13 cellular contexts compared by ENCODE assay signal in the genomic region with DNA sequence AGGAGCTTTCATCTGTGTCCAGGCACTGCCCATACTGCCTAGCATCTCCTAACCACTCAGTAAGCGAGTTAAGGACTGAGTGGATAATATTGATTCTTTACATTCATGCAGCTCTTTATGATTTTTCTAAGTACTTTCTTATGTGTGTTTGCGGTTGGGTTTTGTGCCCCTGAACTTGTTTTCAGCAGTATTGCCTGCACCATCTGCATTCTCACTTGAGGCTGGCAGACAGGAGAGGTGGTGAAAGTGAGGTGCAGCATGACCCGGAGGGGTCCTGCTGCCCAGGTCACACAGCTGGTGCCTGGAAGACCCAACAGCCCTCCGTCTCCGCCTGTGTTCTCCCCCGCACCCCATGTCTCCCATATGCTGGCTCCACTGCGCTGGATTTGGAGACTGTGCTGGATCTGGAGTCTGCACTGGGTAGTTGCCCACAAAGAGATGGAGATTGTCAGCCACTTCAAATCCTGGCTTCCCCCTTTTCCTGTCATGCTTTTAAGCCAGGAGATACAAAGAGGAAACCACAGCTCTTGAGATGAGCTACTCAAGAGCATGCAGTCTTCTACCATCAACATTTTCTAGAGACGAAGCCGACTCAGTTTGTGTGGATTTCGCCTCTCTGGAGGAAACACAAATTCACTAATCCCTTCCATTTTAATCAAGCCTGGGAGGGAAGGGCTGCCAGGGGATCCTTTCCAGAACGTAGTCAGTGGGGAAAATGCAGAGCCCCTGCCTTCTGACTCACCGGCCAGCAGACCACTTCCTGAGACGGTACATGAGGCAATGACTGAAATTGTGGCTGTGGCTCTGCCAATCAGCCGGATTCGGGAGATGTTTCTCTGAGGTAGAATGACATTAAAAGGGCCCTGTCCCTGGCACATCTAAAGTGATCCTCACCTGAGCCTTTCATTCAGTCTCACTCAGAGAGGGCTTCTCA.
DNase-seq lines count a peak whose midpoint lies in the region; ATAC-seq and TF ChIP-seq lines count a peak whose summit lies in the region.
"Had no signal": no experiment of that assay in that cellular context is flagged by ENCODE, and none has a peak within 500 bp of the region (broad histone marks: within the 10 kb centered on the region; RNA-seq: fewer than 3 reads in every experiment).

No MANE protein-coding gene starts in this region.

- WGBS in esophagus muscularis mucosa, result 70% methylated on average over 14 of the region's 15 CpGs

- ATAC-seq in HG02588 (IDR thresholded peaks at IDR 0.05; ENCODE audit: unreplicated experiment) (no peak), WTC11 (no peak), GM18858 (IDR thresholded peaks at IDR 0.05; ENCODE audit: unreplicated experiment) (no peak)
- ATAC-seq: Panc1 had no signal

- H3K4me3 ChIP-seq in OCI-LY3 (ENCODE audit: low read length) (no peak overlapping the region), esophagus muscularis mucosa (no peak overlapping the region)

- H2AFZ ChIP-seq in OCI-LY3 (ENCODE audit: low read depth, low read length), result peak overlapping the region; percentile 11; the same call in 1 of the 2 replicates

- H3K79me2 ChIP-seq in OCI-LY3 (ENCODE audit: low read length), result no peaks in the 10 kb centered on the region

- H3K27me3 ChIP-seq in OCI-LY3 (ENCODE audit: low read depth, low read length), result peaks cover 7% of the 10 kb centered on the region; the same call in 1 of the 2 replicates
- no peaks in the 10 kb centered on the region for H3K27me3 ChIP-seq in esophagus muscularis mucosa

- H3K4me1 Mint-ChIP-seq in WTC11, result peaks cover 27% of the 10 kb centered on the region

- H3K4me2 ChIP-seq in OCI-LY3 (ENCODE audit: low read length), result peak overlapping the region; percentile 6; the same call in 1 of the 2 replicates

- CTCF ChIA-PET in WTC11 (lab: Charles Lee), result interaction anchor here (1.6 kb wide), 1 partner anchor 60 kb away, joined by 4 read pairs; no protein-coding TSS in a partner anchor

- no peaks in the 10 kb centered on the region for H3K36me3 Mint-ChIP-seq in WTC11

- no peaks in the 10 kb centered on the region for H4K20me1 ChIP-seq in OCI-LY3 (ENCODE audit: insufficient read depth, low read length)

- POLR2A ChIA-PET in WTC11 (lab: Charles Lee), result no interaction called here

- H3K27me3 Mint-ChIP-seq in WTC11 (ENCODE audit: low read depth), result no peaks in the 10 kb centered on the region; the same call in 1 of the 2 replicates

- TF ChIP-seq EP300 in esophagus muscularis mucosa (IDR thresholded peaks at IDR 0.05), result no peak

- intact Hi-C loops in esophagus muscularis mucosa (cut with DNase I) (no loop called here), posterior vena cava (cut with DNase I) (no loop called here)

- no peak overlapping the region for H3K4me3 Mint-ChIP-seq in WTC11
- H3K4me3 Mint-ChIP-seq: HFFc6 had no signal

- H3K9ac ChIP-seq in OCI-LY3 (ENCODE audit: low read length), result no peak overlapping the region

- no peak for TF ChIP-seq POLR2A in esophagus muscularis mucosa (IDR thresholded peaks at IDR 0.05; ENCODE audit: low read depth)

- no peak overlapping the region for H3K27ac Mint-ChIP-seq in WTC11
- H3K27ac Mint-ChIP-seq: HFFc6 had no signal

- H3K9me3 Mint-ChIP-seq in WTC11, result no peaks in the 10 kb centered on the region
- H3K9me3 Mint-ChIP-seq: HFFc6 had no signal

- H3K9me3 ChIP-seq in OCI-LY3 (ENCODE audit: insufficient read depth, low read length) (no peaks in the 10 kb centered on the region), esophagus muscularis mucosa (no peaks in the 10 kb centered on the region)

- H3K27ac ChIP-seq in OCI-LY3 (ENCODE audit: low read length) (no peak overlapping the region), esophagus muscularis mucosa (replicated peaks in 1 of 4) (peak overlapping the region in 1 of 4 donors; percentile 13)

- H3K36me3 ChIP-seq in OCI-LY3 (replicated peaks; ENCODE audit: low read depth, low read length) (no peaks in the 10 kb centered on the region), esophagus muscularis mucosa (no peaks in the 10 kb centered on the region)

- H3K4me1 ChIP-seq in OCI-LY3 (ENCODE audit: low read length) (peaks cover 7% of the 10 kb centered on the region; the same call in 1 of the 2 replicates), esophagus muscularis mucosa (peaks cover 14 to 74% (median 68%) of the 10 kb centered on the region in 4 donors)

- DNase-seq in H4 (ENCODE audit: low spot score), result peak; percentile 55
- peak; percentile 78 for DNase-seq in esophagus muscularis mucosa (ENCODE audit: extremely low spot score)
- peak; percentile 85 for DNase-seq in posterior vena cava (ENCODE audit: low spot score)
- no peak for DNase-seq in WTC11 (ENCODE audit: low spot score)
- no peak for DNase-seq in activated CD8-positive, alpha-beta memory T cell treated with anti-CD3 and anti-CD28 coated beads, Interleukin-2, amount 50 U/mL, for 4 hours
- DNase-seq: central memory CD4-positive, alpha-beta T cell; DMS153; HFFc6; KG1 had no signal

- TF ChIP-seq CTCF in OCI-LY3 (IDR thresholded peaks at IDR 0.05; ENCODE audit: low read depth, low read length), result no peak
- no peak for TF ChIP-seq CTCF in esophagus muscularis mucosa (IDR thresholded peaks at IDR 0.05)
- TF ChIP-seq CTCF in WTC11 (IDR thresholded peaks at IDR 0.05), result no peak

TF ChIP-seq in WTC11, 78 proteins besides CTCF, POLR2A, EP300 and RAD21:
- TF ChIP-seq JAZF1 (CRISPR knock-in tag; IDR thresholded peaks at IDR 0.05) (no peak), IRF2 (CRISPR knock-in tag; IDR thresholded peaks at IDR 0.05; ENCODE audit: borderline replicate concordance, low read depth) (no peak), NR3C1 (CRISPR knock-in tag; conservative IDR thresholded peaks at IDR 0.05; ENCODE audit: low read depth) (no peak), ZNF263 (CRISPR knock-in tag; IDR thresholded peaks at IDR 0.05; ENCODE audit: low read depth) (no peak), AR (CRISPR knock-in tag; IDR thresholded peaks at IDR 0.05) (no peak)
- TF ChIP-seq, protein P1, sequence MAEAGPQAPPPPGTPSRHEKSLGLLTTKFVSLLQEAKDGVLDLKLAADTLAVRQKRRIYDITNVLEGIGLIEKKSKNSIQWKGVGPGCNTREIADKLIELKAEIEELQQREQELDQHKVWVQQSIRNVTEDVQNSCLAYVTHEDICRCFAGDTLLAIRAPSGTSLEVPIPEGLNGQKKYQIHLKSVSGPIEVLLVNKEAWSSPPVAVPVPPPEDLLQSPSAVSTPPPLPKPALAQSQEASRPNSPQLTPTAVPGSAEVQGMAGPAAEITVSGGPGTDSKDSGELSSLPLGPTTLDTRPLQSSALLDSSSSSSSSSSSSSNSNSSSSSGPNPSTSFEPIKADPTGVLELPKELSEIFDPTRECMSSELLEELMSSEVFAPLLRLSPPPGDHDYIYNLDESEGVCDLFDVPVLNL (CRISPR knock-in tag; IDR thresholded peaks at IDR 0.05; ENCODE audit: borderline replicate concordance, low read depth), result no peak

Comparison
In these comparisons a context has a peak if more than half of its experiments do, and no peak if none do; other contexts are left out.
1. DNase-seq: peak in H4 (single experiment), esophagus muscularis mucosa (single experiment) and posterior vena cava (single experiment); none in WTC11 (single experiment) and activated CD8-positive, alpha-beta memory T cell treated with anti-CD3 and anti-CD28 coated beads, Interleukin-2, amount 50 U/mL, for 4 hours (single experiment).